Comparison of ENCODE assay signal across 8 cellular contexts in the genomic region with DNA sequence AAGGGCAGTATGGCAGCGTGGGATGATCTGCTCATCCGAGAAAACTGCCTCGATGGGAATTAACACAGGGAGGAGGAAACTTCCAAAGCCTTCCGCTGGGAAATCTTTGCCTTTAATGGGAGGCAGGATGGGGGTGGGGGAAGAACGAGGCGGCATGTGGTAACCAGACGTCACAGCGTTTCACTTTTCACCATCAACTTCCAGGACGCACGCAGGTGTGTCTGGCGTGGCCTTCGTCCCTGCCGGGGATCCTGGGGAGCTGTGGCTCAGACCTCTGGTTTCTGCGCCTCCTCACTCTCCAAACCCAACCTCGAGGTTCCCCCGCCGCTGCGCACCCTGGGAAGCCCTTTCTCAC. TPM values are rescaled to one million over a fixed set of nuclear protein-coding genes. Genes with fewer than 3 reads are reported as not detected.
DNase-seq lines count a peak whose midpoint lies in the region; ATAC-seq and TF ChIP-seq lines count a peak whose summit lies in the region.

No MANE protein-coding gene starts in this region.

- peak overlapping the region; percentile 70 for H3K4me3 ChIP-seq in CD8-positive, alpha-beta T cell (ENCODE audit: low read depth, low read length)
- peak overlapping the region; percentile 60 for H3K4me3 ChIP-seq in endocrine pancreas (ENCODE audit: control insufficient read depth, insufficient read depth, low read length)

- H3K27me3 ChIP-seq in CD8-positive, alpha-beta T cell (ENCODE audit: insufficient read depth, low read length), result no peaks in the 10 kb centered on the region
- H3K27me3 ChIP-seq in endocrine pancreas (ENCODE audit: control insufficient read depth, insufficient read depth, low read length), result no peaks in the 10 kb centered on the region

- peaks cover 12% of the 10 kb centered on the region for H3K4me1 ChIP-seq in CD8-positive, alpha-beta T cell (ENCODE audit: insufficient read depth, low read length)
- H3K4me1 ChIP-seq in endocrine pancreas (ENCODE audit: control insufficient read depth, insufficient read depth, low read length), result peaks cover 4% of the 10 kb centered on the region

- H3K4me3 Mint-ChIP-seq in CD8-positive, alpha-beta T cell, result peak overlapping the region; percentile 88
- peak overlapping the region; percentile 91 for H3K4me3 Mint-ChIP-seq in nephron progenitor cell

- H3K27ac ChIP-seq in CD8-positive, alpha-beta T cell (ENCODE audit: low read depth, low read length), result peak overlapping the region; percentile 78

- no peaks in the 10 kb centered on the region for H3K27me3 Mint-ChIP-seq in CD8-positive, alpha-beta T cell (ENCODE audit: low read depth)
- peaks cover 33% of the 10 kb centered on the region for H3K27me3 Mint-ChIP-seq in nephron progenitor cell (ENCODE audit: low read depth, poor library complexity)

- no peaks in the 10 kb centered on the region for H3K9me3 Mint-ChIP-seq in CD8-positive, alpha-beta T cell
- H3K9me3 Mint-ChIP-seq in nephron progenitor cell, result no peaks in the 10 kb centered on the region

- peak overlapping the region; percentile 79 for H3K27ac Mint-ChIP-seq in CD8-positive, alpha-beta T cell
- H3K27ac Mint-ChIP-seq in nephron progenitor cell, result no peak overlapping the region

- H3K36me3 Mint-ChIP-seq in CD8-positive, alpha-beta T cell, result no peaks in the 10 kb centered on the region
- H3K36me3 Mint-ChIP-seq in nephron progenitor cell (ENCODE audit: low read depth), result no peaks in the 10 kb centered on the region

- CTCF ChIA-PET in CD8-positive, alpha-beta T cell (lab: Charles Lee), result interaction anchor here (1.2 kb wide), 2 partner anchors 17 to 19 kb away, joined by 3 read pairs; no protein-coding TSS in a partner anchor

- H3K9ac ChIP-seq in endocrine pancreas (ENCODE audit: control insufficient read depth, insufficient read depth, low read length), result peak overlapping the region; percentile 14

- no peak for TF ChIP-seq CTCF in CD8-positive, alpha-beta T cell (IDR thresholded peaks at IDR 0.05)
- TF ChIP-seq CTCF in nephron progenitor cell (IDR thresholded peaks at IDR 0.05), result no peak

- no peaks in the 10 kb centered on the region for H3K36me3 ChIP-seq in CD8-positive, alpha-beta T cell (ENCODE audit: insufficient read depth, low read length)
- H3K36me3 ChIP-seq in endocrine pancreas (ENCODE audit: control insufficient read depth, insufficient read depth, low read length), result no peaks in the 10 kb centered on the region

- POLR2A ChIA-PET in CD8-positive, alpha-beta T cell (lab: Charles Lee), result interaction anchor here (1.0 to 1.9 kb wide), 2 partner anchors 18 to 92 kb away, joined by 3 to 8 read pairs; a partner anchor contains a TSS

- ATAC-seq in CD8-positive, alpha-beta T cell, result no peak
- ATAC-seq in GM21717 (IDR thresholded peaks at IDR 0.05; ENCODE audit: unreplicated experiment), result peak; percentile 21

- H3K9me3 ChIP-seq in CD8-positive, alpha-beta T cell (ENCODE audit: low read length), result no peaks in the 10 kb centered on the region
- H3K9me3 ChIP-seq in endocrine pancreas (ENCODE audit: control insufficient read depth, low read length), result no peaks in the 10 kb centered on the region

- intact Hi-C loops in CD8-positive, alpha-beta T cell (cut with DNase I, micrococcal nuclease), result loop anchor here (1.0 to 10.0 kb wide), 9 partner anchors 19 to 485 kb away; a partner anchor contains a TSS

- H3K4me1 Mint-ChIP-seq in CD8-positive, alpha-beta T cell (ENCODE audit: low read depth), result peaks cover 11% of the 10 kb centered on the region
- peaks cover 28% of the 10 kb centered on the region for H3K4me1 Mint-ChIP-seq in nephron progenitor cell

- DNase-seq in CD8-positive, alpha-beta T cell, result no peak
- DNase-seq in NCI-H748 (lab: John Stamatoyannopoulos, UW; ENCODE audit: unreplicated experiment) (peak; percentile 88), nephron progenitor cell (no peak), SKM-1 (lab: John Stamatoyannopoulos, UW; ENCODE audit: unreplicated experiment) (no peak), foreskin melanocyte (no peak), SW 1271 (lab: John Stamatoyannopoulos, UW) (no peak)

RNA-seq across cellular contexts. Expression of a gene that starts 0.3 kb away (rescaled TPM):
- under 1 TPM in 1 of 2 experiments, not detected in 1; 0.16 TPM for total RNA-seq in CD8-positive, alpha-beta T cell

RNA-seq across cellular contexts. Expression of a gene that starts 17.9 kb away (rescaled TPM):
- 10 to 100 TPM; 24.2 to 25.9 TPM for total RNA-seq in CD8-positive, alpha-beta T cell
